In genomic region chr3:57597240-57597972, GRCh38 we compare ENCODE assay signal across 1 cellular context.
A peak's percentile ranks its signal among the peaks of the same experiment; 100 is the strongest.
TF ChIP-seq lines count a peak whose summit lies in the region.

ARF4 (minus strand) TSS chr3:57597344; CDS start chr3:57597140, 204 bp downstream.

TF ChIP-seq in HepG2, 621 proteins besides CTCF, POLR2A, EP300 and RAD21 (continued from another document and continues in another):
- TF ChIP-seq RNF219 (CRISPR knock-in tag; IDR thresholded peaks at IDR 0.05), result no peak; the same call in 1 of the 2 replicates
- 0 out of 2 replicates have a peak, but pooled peaks have one; percentile 50 for TF ChIP-seq ZNF136 (CRISPR knock-in tag; IDR thresholded peaks at IDR 0.05; ENCODE audit: low read depth)
- peak; percentile 32; the same call in 1 of the 2 replicates for TF ChIP-seq NCOA1 (CRISPR knock-in tag; IDR thresholded peaks at IDR 0.05)
- no peak for TF ChIP-seq ZFP36L2 (CRISPR knock-in tag; IDR thresholded peaks at IDR 0.05)
- TF ChIP-seq MIER3 (CRISPR knock-in tag; IDR thresholded peaks at IDR 0.05; ENCODE audit: borderline replicate concordance), result peak; percentile 72; the same call in 1 of the 2 replicates
- TF ChIP-seq ZFY (CRISPR knock-in tag; IDR thresholded peaks at IDR 0.05), result peak; percentile 89
- TF ChIP-seq MAFG (CRISPR knock-in tag; IDR thresholded peaks at IDR 0.05), result no peak
- TF ChIP-seq IRX3 (CRISPR knock-in tag; IDR thresholded peaks at IDR 0.05; ENCODE audit: borderline replicate concordance, low read depth), result no peak
- peak; percentile 69 for TF ChIP-seq TEAD3 (CRISPR knock-in tag; optimal IDR thresholded peaks at IDR 0.05; ENCODE audit: borderline replicate concordance)
- TF ChIP-seq GABPA (IDR thresholded peaks at IDR 0.05; ENCODE audit: low read depth, low read length), result peak; percentile 84
- TF ChIP-seq GABPA (CRISPR knock-in tag; IDR thresholded peaks at IDR 0.05; ENCODE audit: low read depth), result peak; percentile 94
- TF ChIP-seq ZNF580 (CRISPR knock-in tag; IDR thresholded peaks at IDR 0.05; ENCODE audit: borderline replicate concordance, low read depth), result peak; percentile 97
- peak; percentile 50; the same call in 1 of the 2 replicates for TF ChIP-seq RFXAP (CRISPR knock-in tag; IDR thresholded peaks at IDR 0.05; ENCODE audit: borderline replicate concordance)
- peak; percentile 66; the same call in 1 of the 2 replicates for TF ChIP-seq ZIK1 (CRISPR knock-in tag; IDR thresholded peaks at IDR 0.05; ENCODE audit: borderline replicate concordance, low read depth)
- peak; percentile 91 for TF ChIP-seq ZGPAT (CRISPR knock-in tag; IDR thresholded peaks at IDR 0.05)
- TF ChIP-seq GMEB2 (CRISPR knock-in tag; IDR thresholded peaks at IDR 0.05; ENCODE audit: low read depth), result peak; percentile 75
- no peak for TF ChIP-seq FOXA1 (IDR thresholded peaks at IDR 0.05)
- TF ChIP-seq FOXA1 (CRISPR knock-in tag; IDR thresholded peaks at IDR 0.05), result no peak
- peak; percentile 93 for TF ChIP-seq ZNF687 (CRISPR knock-in tag; IDR thresholded peaks at IDR 0.05)
- peak; percentile 90 for TF ChIP-seq ZNF574 (CRISPR knock-in tag; IDR thresholded peaks at IDR 0.05)
- peak; percentile 95 for TF ChIP-seq POGZ (CRISPR knock-in tag; IDR thresholded peaks at IDR 0.05)
- peak; percentile 96 for TF ChIP-seq GMEB1 (CRISPR knock-in tag; IDR thresholded peaks at IDR 0.05; ENCODE audit: borderline replicate concordance)
- TF ChIP-seq NFATC3 (CRISPR knock-in tag; IDR thresholded peaks at IDR 0.05), result no peak
- no peak for TF ChIP-seq ZNF746 (CRISPR knock-in tag; IDR thresholded peaks at IDR 0.05)
- no peak for TF ChIP-seq ZNF20 (CRISPR knock-in tag; IDR thresholded peaks at IDR 0.05)
- no peak for TF ChIP-seq ZNF326 (CRISPR knock-in tag; IDR thresholded peaks at IDR 0.05; ENCODE audit: borderline replicate concordance)
- no peak for TF ChIP-seq DPF2 (CRISPR knock-in tag; IDR thresholded peaks at IDR 0.05; ENCODE audit: borderline replicate concordance, low read depth)
- TF ChIP-seq DBP (CRISPR knock-in tag; IDR thresholded peaks at IDR 0.05; ENCODE audit: not compliant biosample characterization), result no peak
- no peak for TF ChIP-seq SOX13 (IDR thresholded peaks at IDR 0.05)
- TF ChIP-seq SOX13 (CRISPR knock-in tag; conservative IDR thresholded peaks at IDR 0.05 in 1 of 2, IDR thresholded peaks at IDR 0.05 in 1 of 2), result peak in 1 of 2 experiments; percentile 45; a peak in 1 of 4 replicates
- TF ChIP-seq ZNF234 (CRISPR knock-in tag; conservative IDR thresholded peaks at IDR 0.05), result no peak
- TF ChIP-seq ZNF841 (CRISPR knock-in tag; IDR thresholded peaks at IDR 0.05; ENCODE audit: borderline replicate concordance), result no peak
- TF ChIP-seq ZNF782 (CRISPR knock-in tag; IDR thresholded peaks at IDR 0.05; ENCODE audit: borderline replicate concordance), result no peak; the same call in 1 of the 2 replicates
- no peak for TF ChIP-seq ATM (IDR thresholded peaks at IDR 0.05; ENCODE audit: borderline replicate concordance)
- peak; percentile 75 for TF ChIP-seq ZNF772 (CRISPR knock-in tag; IDR thresholded peaks at IDR 0.05)
- 0 out of 2 replicates have a peak, but pooled peaks have one; percentile 48 for TF ChIP-seq ZNF121 (CRISPR knock-in tag; IDR thresholded peaks at IDR 0.05)
- TF ChIP-seq ZMAT5 (CRISPR knock-in tag; IDR thresholded peaks at IDR 0.05; ENCODE audit: borderline replicate concordance, low read depth), result no peak
- 0 out of 2 replicates have a peak, but pooled peaks have one; percentile 29 for TF ChIP-seq MIER2 (CRISPR knock-in tag; IDR thresholded peaks at IDR 0.05)
- peak; percentile 95 for TF ChIP-seq YEATS2 (CRISPR knock-in tag; IDR thresholded peaks at IDR 0.05; ENCODE audit: borderline replicate concordance)
- TF ChIP-seq PHF5A (CRISPR knock-in tag; IDR thresholded peaks at IDR 0.05; ENCODE audit: low read depth, unreplicated experiment), result peak; percentile 88
- TF ChIP-seq ZNF207 (IDR thresholded peaks at IDR 0.05; ENCODE audit: borderline replicate concordance), result no peak
- no peak for TF ChIP-seq JUNB (CRISPR knock-in tag; IDR thresholded peaks at IDR 0.05; ENCODE audit: borderline replicate concordance)
- TF ChIP-seq ZNF343 (CRISPR knock-in tag; IDR thresholded peaks at IDR 0.05), result no peak
- TF ChIP-seq KDM5B (CRISPR knock-in tag; IDR thresholded peaks at IDR 0.05; ENCODE audit: borderline replicate concordance), result peak; percentile 71; the same call in 1 of the 2 replicates
- peak; percentile 87 for TF ChIP-seq NFYC (CRISPR knock-in tag; IDR thresholded peaks at IDR 0.05)
- TF ChIP-seq PCBP2 (optimal IDR thresholded peaks at IDR 0.05; ENCODE audit: low read depth, low read length, poor library complexity, severe bottlenecking), result no peak
- TF ChIP-seq GLI4 (CRISPR knock-in tag; IDR thresholded peaks at IDR 0.05; ENCODE audit: borderline replicate concordance), result peak; percentile 16; the same call in 1 of the 2 replicates
- no peak; the same call in 1 of the 2 replicates for TF ChIP-seq TBX3 (IDR thresholded peaks at IDR 0.05; ENCODE audit: borderline replicate concordance)
